ENCODE assay signal across 1 cellular context in the genomic region with DNA sequence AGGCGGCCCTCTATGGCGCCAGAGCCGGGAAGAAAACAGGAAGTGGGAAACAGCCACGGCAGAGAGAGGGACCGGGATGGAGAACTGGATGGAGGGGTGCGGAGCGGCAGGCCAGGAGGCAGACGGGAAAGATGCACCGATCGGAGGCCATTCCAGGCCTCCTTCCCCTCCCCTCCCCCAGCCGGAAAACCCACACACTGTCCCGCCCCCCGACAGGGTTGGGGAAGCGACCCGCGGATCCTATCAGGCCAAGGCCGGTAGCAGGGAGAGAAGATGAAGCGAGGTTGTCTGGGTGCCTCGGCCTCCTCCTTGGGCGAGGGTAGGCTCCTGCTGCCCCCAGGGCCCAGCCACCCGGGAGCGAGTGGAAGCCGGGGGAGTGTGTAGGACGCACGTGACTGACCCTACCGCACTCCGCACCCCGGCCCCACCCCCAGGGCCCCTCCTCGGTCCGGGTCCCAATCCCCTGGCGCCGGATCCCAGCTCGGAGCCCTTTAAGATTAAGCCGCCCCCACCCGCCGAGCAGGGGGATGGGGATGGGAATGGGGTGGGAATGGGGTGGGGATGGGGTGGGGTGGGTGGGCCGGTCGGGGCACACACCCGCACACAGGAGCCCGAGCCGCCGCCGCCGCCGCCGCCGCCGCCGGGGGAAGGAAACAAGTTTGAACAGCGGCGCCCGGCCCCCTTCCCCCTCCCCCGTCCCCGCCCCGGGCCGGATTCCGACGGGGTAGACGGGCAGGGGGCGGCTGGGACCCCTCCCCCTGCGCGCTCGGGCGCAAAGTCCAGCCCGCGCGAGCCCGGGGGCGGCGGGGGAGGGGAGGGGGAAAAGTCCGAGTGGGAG.
TF ChIP-seq lines count a peak whose summit lies in the region.

No MANE protein-coding gene starts in this region.

TF ChIP-seq in K562, 482 proteins besides CTCF, POLR2A, EP300 and RAD21 (continued from another document):
- TF ChIP-seq, protein P1, sequence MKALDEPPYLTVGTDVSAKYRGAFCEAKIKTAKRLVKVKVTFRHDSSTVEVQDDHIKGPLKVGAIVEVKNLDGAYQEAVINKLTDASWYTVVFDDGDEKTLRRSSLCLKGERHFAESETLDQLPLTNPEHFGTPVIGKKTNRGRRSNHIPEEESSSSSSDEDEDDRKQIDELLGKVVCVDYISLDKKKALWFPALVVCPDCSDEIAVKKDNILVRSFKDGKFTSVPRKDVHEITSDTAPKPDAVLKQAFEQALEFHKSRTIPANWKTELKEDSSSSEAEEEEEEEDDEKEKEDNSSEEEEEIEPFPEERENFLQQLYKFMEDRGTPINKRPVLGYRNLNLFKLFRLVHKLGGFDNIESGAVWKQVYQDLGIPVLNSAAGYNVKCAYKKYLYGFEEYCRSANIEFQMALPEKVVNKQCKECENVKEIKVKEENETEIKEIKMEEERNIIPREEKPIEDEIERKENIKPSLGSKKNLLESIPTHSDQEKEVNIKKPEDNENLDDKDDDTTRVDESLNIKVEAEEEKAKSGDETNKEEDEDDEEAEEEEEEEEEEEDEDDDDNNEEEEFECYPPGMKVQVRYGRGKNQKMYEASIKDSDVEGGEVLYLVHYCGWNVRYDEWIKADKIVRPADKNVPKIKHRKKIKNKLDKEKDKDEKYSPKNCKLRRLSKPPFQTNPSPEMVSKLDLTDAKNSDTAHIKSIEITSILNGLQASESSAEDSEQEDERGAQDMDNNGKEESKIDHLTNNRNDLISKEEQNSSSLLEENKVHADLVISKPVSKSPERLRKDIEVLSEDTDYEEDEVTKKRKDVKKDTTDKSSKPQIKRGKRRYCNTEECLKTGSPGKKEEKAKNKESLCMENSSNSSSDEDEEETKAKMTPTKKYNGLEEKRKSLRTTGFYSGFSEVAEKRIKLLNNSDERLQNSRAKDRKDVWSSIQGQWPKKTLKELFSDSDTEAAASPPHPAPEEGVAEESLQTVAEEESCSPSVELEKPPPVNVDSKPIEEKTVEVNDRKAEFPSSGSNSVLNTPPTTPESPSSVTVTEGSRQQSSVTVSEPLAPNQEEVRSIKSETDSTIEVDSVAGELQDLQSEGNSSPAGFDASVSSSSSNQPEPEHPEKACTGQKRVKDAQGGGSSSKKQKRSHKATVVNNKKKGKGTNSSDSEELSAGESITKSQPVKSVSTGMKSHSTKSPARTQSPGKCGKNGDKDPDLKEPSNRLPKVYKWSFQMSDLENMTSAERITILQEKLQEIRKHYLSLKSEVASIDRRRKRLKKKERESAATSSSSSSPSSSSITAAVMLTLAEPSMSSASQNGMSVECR (CRISPR knock-in tag; IDR thresholded peaks at IDR 0.05), result peak; percentile 72
- TF ChIP-seq HEY1 (CRISPR knock-in tag; IDR thresholded peaks at IDR 0.05; ENCODE audit: borderline replicate concordance) (no peak), ZNF274 (IDR thresholded peaks at IDR 0.05; ENCODE audit: borderline replicate concordance, low read depth, low read length) (no peak), MAZ (CRISPR knock-in tag; conservative IDR thresholded peaks at IDR 0.05 in 1 of 2, IDR thresholded peaks at IDR 0.05 in 1 of 2) (peak; percentile 32 to 62; a peak in 3 of 4 replicates), CTBP1 (IDR thresholded peaks at IDR 0.05; ENCODE audit: borderline replicate concordance) (0 out of 2 replicates have a peak, but pooled peaks have one; percentile 1), DPF2 (IDR thresholded peaks at IDR 0.05) (0 out of 2 replicates have a peak, but pooled peaks have one; percentile 30), ZFP30 (CRISPR knock-in tag; IDR thresholded peaks at IDR 0.05; ENCODE audit: borderline replicate concordance) (no peak), ATF1 (CRISPR knock-in tag; IDR thresholded peaks at IDR 0.05) (no peak), ATF1 (tag; IDR thresholded peaks at IDR 0.05) (no peak), ARID1B (IDR thresholded peaks at IDR 0.05) (0 out of 2 replicates have a peak, but pooled peaks have one; percentile 8), ZNF24 (IDR thresholded peaks at IDR 0.05) (no peak), EP400 (IDR thresholded peaks at IDR 0.05) (0 out of 2 replicates have a peak, but pooled peaks have one; percentile 51), TAF7 (tag; IDR thresholded peaks at IDR 0.05) (no peak), BDP1 (IDR thresholded peaks at IDR 0.05; ENCODE audit: insufficient read depth, insufficient read length) (no peak), CEBPG (CRISPR knock-in tag; IDR thresholded peaks at IDR 0.05) (no peak), CEBPG (tag; conservative IDR thresholded peaks at IDR 0.05 in 1 of 2, IDR thresholded peaks at IDR 0.05 in 1 of 2) (no peak), MXI1 (IDR thresholded peaks at IDR 0.05; ENCODE audit: low read depth, low read length) (peak; percentile 66; the same call in 1 of the 2 replicates), GATAD2A (IDR thresholded peaks at IDR 0.05) (no peak), ZNF354B (CRISPR knock-in tag; IDR thresholded peaks at IDR 0.05) (no peak), CC2D1A (IDR thresholded peaks at IDR 0.05) (peak; percentile 97), ZNF232 (CRISPR knock-in tag; IDR thresholded peaks at IDR 0.05) (0 out of 2 replicates have a peak, but pooled peaks have one; percentile 18), ZBTB7A (IDR thresholded peaks at IDR 0.05; ENCODE audit: borderline replicate concordance, control insufficient read depth, low read depth, low read length) (peak; percentile 44; the same call in 1 of the 2 replicates), ZNF121 (CRISPR knock-in tag; conservative IDR thresholded peaks at IDR 0.05) (no peak), ZNF146 (CRISPR knock-in tag; IDR thresholded peaks at IDR 0.05; ENCODE audit: unreplicated experiment) (no peak), YY1 (IDR thresholded peaks at IDR 0.05; ENCODE audit: borderline replicate concordance in 1 of 3, control insufficient read depth in 1 of 3, extremely low read depth in 1 of 3, insufficient read depth in 3 of 3, insufficient read length in 1 of 3, insufficient replicate concordance in 2 of 3, low read depth in 1 of 3, low read length in 2 of 3) (peak in 2 of 3 experiments; percentile 35 to 62), ZNF561 (CRISPR knock-in tag; conservative IDR thresholded peaks at IDR 0.05) (no peak), SIN3A (IDR thresholded peaks at IDR 0.05; ENCODE audit: borderline replicate concordance in 2 of 2, control insufficient read depth in 1 of 2, low read depth in 2 of 2, low read length in 2 of 2) (peak in 1 of 2 experiments; percentile 36; a peak in 1 of 4 replicates), KAT7 (CRISPR knock-in tag; IDR thresholded peaks at IDR 0.05; ENCODE audit: borderline replicate concordance) (no peak), ZNF311 (CRISPR knock-in tag; IDR thresholded peaks at IDR 0.05) (no peak), ZKSCAN8 (CRISPR knock-in tag; IDR thresholded peaks at IDR 0.05) (no peak), ZNF408 (CRISPR knock-in tag; IDR thresholded peaks at IDR 0.05; ENCODE audit: low read depth) (no peak), SMAD1 (IDR thresholded peaks at IDR 0.05; ENCODE audit: low read depth, low read length, partially characterized antibody) (no peak), PCBP1 (IDR thresholded peaks at IDR 0.05; ENCODE audit: low read depth, low read length, poor library complexity, severe bottlenecking) (peak; percentile 89), OTX1 (CRISPR knock-in tag; IDR thresholded peaks at IDR 0.05) (no peak)
- TF ChIP-seq, protein P2, sequence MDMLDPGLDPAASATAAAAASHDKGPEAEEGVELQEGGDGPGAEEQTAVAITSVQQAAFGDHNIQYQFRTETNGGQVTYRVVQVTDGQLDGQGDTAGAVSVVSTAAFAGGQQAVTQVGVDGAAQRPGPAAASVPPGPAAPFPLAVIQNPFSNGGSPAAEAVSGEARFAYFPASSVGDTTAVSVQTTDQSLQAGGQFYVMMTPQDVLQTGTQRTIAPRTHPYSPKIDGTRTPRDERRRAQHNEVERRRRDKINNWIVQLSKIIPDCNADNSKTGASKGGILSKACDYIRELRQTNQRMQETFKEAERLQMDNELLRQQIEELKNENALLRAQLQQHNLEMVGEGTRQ (CRISPR knock-in tag; IDR thresholded peaks at IDR 0.05), result peak; percentile 68
- TF ChIP-seq, protein P3, sequence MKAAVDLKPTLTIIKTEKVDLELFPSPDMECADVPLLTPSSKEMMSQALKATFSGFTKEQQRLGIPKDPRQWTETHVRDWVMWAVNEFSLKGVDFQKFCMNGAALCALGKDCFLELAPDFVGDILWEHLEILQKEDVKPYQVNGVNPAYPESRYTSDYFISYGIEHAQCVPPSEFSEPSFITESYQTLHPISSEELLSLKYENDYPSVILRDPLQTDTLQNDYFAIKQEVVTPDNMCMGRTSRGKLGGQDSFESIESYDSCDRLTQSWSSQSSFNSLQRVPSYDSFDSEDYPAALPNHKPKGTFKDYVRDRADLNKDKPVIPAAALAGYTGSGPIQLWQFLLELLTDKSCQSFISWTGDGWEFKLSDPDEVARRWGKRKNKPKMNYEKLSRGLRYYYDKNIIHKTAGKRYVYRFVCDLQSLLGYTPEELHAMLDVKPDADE (conservative IDR thresholded peaks at IDR 0.05; ENCODE audit: control insufficient read depth, low read depth, low read length), result peak; percentile 78
- TF ChIP-seq, protein P4, sequence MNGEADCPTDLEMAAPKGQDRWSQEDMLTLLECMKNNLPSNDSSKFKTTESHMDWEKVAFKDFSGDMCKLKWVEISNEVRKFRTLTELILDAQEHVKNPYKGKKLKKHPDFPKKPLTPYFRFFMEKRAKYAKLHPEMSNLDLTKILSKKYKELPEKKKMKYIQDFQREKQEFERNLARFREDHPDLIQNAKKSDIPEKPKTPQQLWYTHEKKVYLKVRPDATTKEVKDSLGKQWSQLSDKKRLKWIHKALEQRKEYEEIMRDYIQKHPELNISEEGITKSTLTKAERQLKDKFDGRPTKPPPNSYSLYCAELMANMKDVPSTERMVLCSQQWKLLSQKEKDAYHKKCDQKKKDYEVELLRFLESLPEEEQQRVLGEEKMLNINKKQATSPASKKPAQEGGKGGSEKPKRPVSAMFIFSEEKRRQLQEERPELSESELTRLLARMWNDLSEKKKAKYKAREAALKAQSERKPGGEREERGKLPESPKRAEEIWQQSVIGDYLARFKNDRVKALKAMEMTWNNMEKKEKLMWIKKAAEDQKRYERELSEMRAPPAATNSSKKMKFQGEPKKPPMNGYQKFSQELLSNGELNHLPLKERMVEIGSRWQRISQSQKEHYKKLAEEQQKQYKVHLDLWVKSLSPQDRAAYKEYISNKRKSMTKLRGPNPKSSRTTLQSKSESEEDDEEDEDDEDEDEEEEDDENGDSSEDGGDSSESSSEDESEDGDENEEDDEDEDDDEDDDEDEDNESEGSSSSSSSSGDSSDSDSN (IDR thresholded peaks at IDR 0.05; ENCODE audit: borderline replicate concordance in 1 of 2, low read depth in 2 of 2, low read length in 2 of 2), result 0 out of 4 replicates have a peak, but pooled peaks of 1 of the 2 experiments have one; percentile 40
- TF ChIP-seq, protein P5, sequence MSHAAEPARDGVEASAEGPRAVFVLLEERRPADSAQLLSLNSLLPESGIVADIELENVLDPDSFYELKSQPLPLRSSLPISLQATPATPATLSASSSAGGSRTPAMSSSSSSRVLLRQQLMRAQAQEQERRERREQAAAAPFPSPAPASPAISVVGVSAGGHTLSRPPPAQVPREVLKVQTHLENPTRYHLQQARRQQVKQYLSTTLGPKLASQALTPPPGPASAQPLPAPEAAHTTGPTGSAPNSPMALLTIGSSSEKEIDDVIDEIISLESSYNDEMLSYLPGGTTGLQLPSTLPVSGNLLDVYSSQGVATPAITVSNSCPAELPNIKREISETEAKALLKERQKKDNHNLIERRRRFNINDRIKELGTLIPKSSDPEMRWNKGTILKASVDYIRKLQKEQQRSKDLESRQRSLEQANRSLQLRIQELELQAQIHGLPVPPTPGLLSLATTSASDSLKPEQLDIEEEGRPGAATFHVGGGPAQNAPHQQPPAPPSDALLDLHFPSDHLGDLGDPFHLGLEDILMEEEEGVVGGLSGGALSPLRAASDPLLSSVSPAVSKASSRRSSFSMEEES (CRISPR knock-in tag; IDR thresholded peaks at IDR 0.05), result peak; percentile 49
